Comparison of ENCODE assay signal across 2 cellular contexts in the genomic region with DNA sequence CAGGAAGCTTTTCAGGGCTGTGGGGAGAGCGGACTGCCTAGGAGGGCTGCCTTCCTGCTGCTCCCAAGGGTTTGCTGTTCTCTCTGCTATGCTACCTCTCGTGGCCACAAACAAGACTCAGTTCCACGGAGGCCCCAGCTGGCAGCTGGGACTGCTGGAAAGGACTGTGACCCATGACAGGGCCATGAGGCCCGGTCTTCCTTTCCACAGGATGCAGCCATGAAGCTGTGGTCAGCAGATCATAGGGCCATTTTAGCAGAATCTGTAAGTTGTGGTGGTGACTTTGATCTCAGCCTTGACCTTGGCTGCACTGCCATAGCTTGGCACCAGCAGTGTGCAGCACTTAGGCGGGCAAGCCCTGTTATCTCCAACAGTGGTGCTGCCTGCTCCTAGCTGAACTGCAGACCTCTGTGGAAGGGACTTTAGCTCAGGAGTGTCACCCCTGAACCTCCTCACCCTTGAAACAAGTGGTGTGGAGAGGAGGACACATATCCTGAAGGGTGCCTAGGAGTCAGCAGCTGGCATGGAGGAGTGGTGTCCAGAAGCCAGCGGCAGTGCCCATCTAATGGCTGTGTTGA.
TF ChIP-seq lines count a peak whose summit lies in the region.

No MANE protein-coding gene starts in this region.

TF ChIP-seq in SK-N-SH, 30 proteins besides CTCF, POLR2A, EP300 and RAD21:
- no peak for TF ChIP-seq TCF12 (IDR thresholded peaks at IDR 0.05)
- no peak for TF ChIP-seq SMC3 (IDR thresholded peaks at IDR 0.05; ENCODE audit: low read depth, low read length)
- no peak for TF ChIP-seq TEAD4 (IDR thresholded peaks at IDR 0.05; ENCODE audit: borderline replicate concordance, insufficient read depth)
- TF ChIP-seq CHD2 (IDR thresholded peaks at IDR 0.05; ENCODE audit: low read length, partially characterized antibody) = no peak
- no peak for TF ChIP-seq ZBTB33 (IDR thresholded peaks at IDR 0.05; ENCODE audit: borderline replicate concordance, low read depth)
- TF ChIP-seq FOSL2 (IDR thresholded peaks at IDR 0.05; ENCODE audit: borderline replicate concordance, low read depth) = no peak
- no peak for TF ChIP-seq GABPA (IDR thresholded peaks at IDR 0.05; ENCODE audit: low read depth)
- TF ChIP-seq MAX (IDR thresholded peaks at IDR 0.05; ENCODE audit: low read depth) = no peak
- no peak for TF ChIP-seq SIN3A (IDR thresholded peaks at IDR 0.05; ENCODE audit: borderline replicate concordance, low read depth, low read length)
- TF ChIP-seq YY1 (IDR thresholded peaks at IDR 0.05; ENCODE audit: low read depth) = no peak
- no peak for TF ChIP-seq RCOR1 (IDR thresholded peaks at IDR 0.05; ENCODE audit: low read length)
- no peak for TF ChIP-seq GATA2 (CRISPR knock-in tag; IDR thresholded peaks at IDR 0.05)
- no peak for TF ChIP-seq NFIC (IDR thresholded peaks at IDR 0.05; ENCODE audit: borderline replicate concordance)
- no peak for TF ChIP-seq ELF1 (IDR thresholded peaks at IDR 0.05)

TF ChIP-seq in SK-N-SH treated with all-trans-retinoic acid at 6 μM for 48 hours, 23 proteins besides CTCF, POLR2A, EP300 and RAD21:
- TF ChIP-seq BACH2 (CRISPR knock-in tag; IDR thresholded peaks at IDR 0.05; ENCODE audit: borderline replicate concordance) = no peak
- TF ChIP-seq TOX (CRISPR knock-in tag; IDR thresholded peaks at IDR 0.05; ENCODE audit: borderline replicate concordance) = no peak
- no peak for TF ChIP-seq CSRNP3 (CRISPR knock-in tag; IDR thresholded peaks at IDR 0.05)
- TF ChIP-seq ARNTL (CRISPR knock-in tag; IDR thresholded peaks at IDR 0.05; ENCODE audit: borderline replicate concordance, low read depth) = no peak
- no peak for TF ChIP-seq PPARA (CRISPR knock-in tag; IDR thresholded peaks at IDR 0.05; ENCODE audit: borderline replicate concordance)
- TF ChIP-seq, protein P1, sequence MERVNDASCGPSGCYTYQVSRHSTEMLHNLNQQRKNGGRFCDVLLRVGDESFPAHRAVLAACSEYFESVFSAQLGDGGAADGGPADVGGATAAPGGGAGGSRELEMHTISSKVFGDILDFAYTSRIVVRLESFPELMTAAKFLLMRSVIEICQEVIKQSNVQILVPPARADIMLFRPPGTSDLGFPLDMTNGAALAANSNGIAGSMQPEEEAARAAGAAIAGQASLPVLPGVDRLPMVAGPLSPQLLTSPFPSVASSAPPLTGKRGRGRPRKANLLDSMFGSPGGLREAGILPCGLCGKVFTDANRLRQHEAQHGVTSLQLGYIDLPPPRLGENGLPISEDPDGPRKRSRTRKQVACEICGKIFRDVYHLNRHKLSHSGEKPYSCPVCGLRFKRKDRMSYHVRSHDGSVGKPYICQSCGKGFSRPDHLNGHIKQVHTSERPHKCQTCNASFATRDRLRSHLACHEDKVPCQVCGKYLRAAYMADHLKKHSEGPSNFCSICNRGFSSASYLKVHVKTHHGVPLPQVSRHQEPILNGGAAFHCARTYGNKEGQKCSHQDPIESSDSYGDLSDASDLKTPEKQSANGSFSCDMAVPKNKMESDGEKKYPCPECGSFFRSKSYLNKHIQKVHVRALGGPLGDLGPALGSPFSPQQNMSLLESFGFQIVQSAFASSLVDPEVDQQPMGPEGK (CRISPR knock-in tag; IDR thresholded peaks at IDR 0.05; ENCODE audit: borderline replicate concordance) = no peak
- no peak for TF ChIP-seq ZFP30 (CRISPR knock-in tag; IDR thresholded peaks at IDR 0.05)
- no peak for TF ChIP-seq GLIS3 (CRISPR knock-in tag; IDR thresholded peaks at IDR 0.05)
- no peak for TF ChIP-seq ESRRG (CRISPR knock-in tag; IDR thresholded peaks at IDR 0.05)
